13 cellular contexts compared by ENCODE assay signal in genomic region chr18:23330423-23330822, GRCh38.
DNase-seq lines count a peak whose midpoint lies in the region; ATAC-seq and TF ChIP-seq lines count a peak whose summit lies in the region.
"Had no signal": no experiment of that assay in that cellular context is flagged by ENCODE, and none has a peak within 500 bp of the region (broad histone marks: within the 10 kb centered on the region; RNA-seq: fewer than 3 reads in every experiment).

No MANE protein-coding gene starts in this region.

- H3K4me3 ChIP-seq in skin epidermis (peak overlapping the region in 5 of 7 experiments; percentile 14 to 39 (median 17)), thyroid gland (replicated peaks in 1 of 3) (no peak overlapping the region)
- H3K4me3 ChIP-seq: psoas muscle had no signal

- no peaks in the 10 kb centered on the region for H3K9me3 ChIP-seq in thyroid gland
- H3K9me3 ChIP-seq: psoas muscle had no signal

- H3K27ac ChIP-seq in skin epidermis (peak overlapping the region in 19 of 21 experiments; percentile 5 to 88 (median 70)), thyroid gland (no peak overlapping the region)
- H3K27ac ChIP-seq: psoas muscle had no signal

- peaks cover 0 to under 1% of the 10 kb centered on the region in 2 donors for H3K4me1 ChIP-seq in thyroid gland
- H3K4me1 ChIP-seq: psoas muscle had no signal

- WGBS in thyroid gland, 2 donors = 93 to 97% methylated on average over 8 of the region's 8 CpGs

- ATAC-seq in GM18909 (IDR thresholded peaks at IDR 0.05; ENCODE audit: poor library complexity, unreplicated experiment) (peak; percentile 90), HG02623 (IDR thresholded peaks at IDR 0.05; ENCODE audit: unreplicated experiment) (peak; percentile 93)
- ATAC-seq: psoas muscle had no signal

- peak; percentile 8 for DNase-seq in NCI-H510A (lab: John Stamatoyannopoulos, UW)
- DNase-seq in activated naive CD4-positive, alpha-beta T cell treated with Interleukin-2 at 50 U/mL for 16 hours = no peak
- DNase-seq in thyroid gland = no peak
- DNase-seq in NCI-H446 treated with DMSO at 0.1 percent for 48 hours (lab: John Stamatoyannopoulos, UW) = no peak
- DNase-seq in activated CD8-positive, alpha-beta memory T cell treated with anti-CD3 and anti-CD28 coated beads, Interleukin-2, amount 50 U/mL, for 4 hours = no peak
- DNase-seq: activated CD4-positive, alpha-beta T cell treated with anti-CD3 and anti-CD28 coated beads, Interleukin-2, amount 10 ng/mL, durations not matched to agents 7 days and 5 days; DND-41; H7; Kasumi-1; psoas muscle had no signal

- H3K27me3 ChIP-seq in thyroid gland = no peaks in the 10 kb centered on the region

- no peaks in the 10 kb centered on the region for H3K36me3 ChIP-seq in thyroid gland

- intact Hi-C loops in thyroid gland (cut with DNase I) = no loop called here

- no peak for TF ChIP-seq POLR2A in thyroid gland (IDR thresholded peaks at IDR 0.05)

- TF ChIP-seq CTCF in thyroid gland (IDR thresholded peaks at IDR 0.05) = no peak

Comparison
In these comparisons a context has a peak if more than half of its experiments do, and no peak if none do; other contexts are left out.
1. H3K27ac ChIP-seq: peak in skin epidermis (19 of 21); none in thyroid gland (0 of 3).
2. H3K4me3 ChIP-seq: peak in skin epidermis (5 of 7); none in thyroid gland (0 of 3).